In the genomic region with DNA sequence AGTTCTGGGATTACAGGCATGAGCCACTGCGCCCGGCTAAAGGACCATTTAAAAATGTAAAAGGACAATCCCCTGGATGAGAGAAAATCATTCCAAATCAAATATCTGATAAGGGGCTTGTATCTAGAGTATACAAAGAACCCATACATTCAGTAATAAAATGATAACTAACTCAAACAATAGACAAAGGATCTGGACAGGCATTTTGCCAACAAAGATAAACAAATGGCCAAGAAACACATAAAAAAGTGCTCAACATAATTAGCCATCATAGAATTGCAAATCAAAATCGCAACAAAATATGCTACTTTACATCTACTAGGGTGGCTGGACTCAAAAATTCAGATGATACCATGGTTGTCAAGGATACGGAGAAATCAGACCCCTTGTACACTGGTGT, we compare ENCODE assay signal across 30 cellular contexts.
"Had no signal": no experiment of that assay in that cellular context is flagged by ENCODE, and none has a peak within 500 bp of the region (broad histone marks: within the 10 kb centered on the region; RNA-seq: fewer than 3 reads in every experiment).

No MANE protein-coding gene starts in this region.

- H3K36me3 Mint-ChIP-seq: activated naive CD8-positive, alpha-beta T cell treated with anti-CD3 and anti-CD28 coated beads for 36 hours; brain; memory B cell; naive thymus-derived CD8-positive, alpha-beta T cell; stimulated activated naive B cell treated with anti-CD40 and anti-IgM and Interleukin-4, amounts not matched to agents 10 μg/mL and 1 μg/mL and 100 μg/mL, for 72 hours had no signal

- ATAC-seq: activated CD4-positive, CD25-positive, alpha-beta regulatory T cell treated with anti-CD3 and anti-CD28 coated beads, Interleukin-2, amount 50 U/mL, for 24 hours; effector memory CD8-positive, alpha-beta T cell; left cardiac atrium; naive thymus-derived CD8-positive, alpha-beta T cell; psoas muscle; stimulated activated naive B cell treated with anti-CD40 and anti-IgM and Interleukin-4, amounts not matched to agents 10 μg/mL and 1 μg/mL and 100 μg/mL, for 72 hours had no signal

- H3K4me1 Mint-ChIP-seq: activated naive CD8-positive, alpha-beta T cell treated with anti-CD3 and anti-CD28 coated beads for 36 hours; brain; memory B cell; naive thymus-derived CD8-positive, alpha-beta T cell; stimulated activated naive B cell treated with anti-CD40 and anti-IgM and Interleukin-4, amounts not matched to agents 10 μg/mL and 1 μg/mL and 100 μg/mL, for 72 hours had no signal

- DNase-seq: activated CD4-positive, alpha-beta T cell treated with anti-CD3 and anti-CD28 coated beads for 48 hours; activated CD4-positive, alpha-beta T cell treated with anti-CD3 and anti-CD28 coated beads, Interleukin-2, amount 50 U/mL, for 48 hours; activated CD8-positive, alpha-beta memory T cell treated with anti-CD3 and anti-CD28 coated beads for 24 hours; activated effector memory CD4-positive, alpha-beta T cell treated with anti-CD3 and anti-CD28 coated beads, Interleukin-2, amount 50 U/mL, for 16 hours; activated naive CD4-positive, alpha-beta T cell treated with anti-CD3 and anti-CD28 coated beads for 36 hours; activated naive CD8-positive, alpha-beta T cell treated with anti-CD3 and anti-CD28 coated beads for 36 hours; adrenal gland; cerebellar nuclear complex; colonic mucosa; effector memory CD8-positive, alpha-beta T cell; foreskin fibroblast; head of caudate nucleus; hippocampal formation; left cardiac atrium; naive thymus-derived CD8-positive, alpha-beta T cell; occipital lobe; psoas muscle; sigmoid colon; small intestine; stimulated activated CD4-positive, alpha-beta T cell treated with anti-CD3 and anti-CD28 coated beads, Interleukin-2, amount 100 ng/mL, for 24 hours; stimulated activated naive B cell treated with anti-CD40 and anti-IgM and Interleukin-4, amounts not matched to agents 10 μg/mL and 1 μg/mL and 100 μg/mL, for 72 hours; stomach; T-helper 9 cell; transverse colon; WERI-Rb-1 had no signal

- H3K27ac Mint-ChIP-seq: activated naive CD4-positive, alpha-beta T cell treated with anti-CD3 and anti-CD28 coated beads for 36 hours; activated naive CD8-positive, alpha-beta T cell treated with anti-CD3 and anti-CD28 coated beads for 36 hours; effector memory CD8-positive, alpha-beta T cell; memory B cell; naive thymus-derived CD8-positive, alpha-beta T cell; neural progenitor cell; stimulated activated naive B cell treated with anti-CD40 and anti-IgM and Interleukin-4, amounts not matched to agents 10 μg/mL and 1 μg/mL and 100 μg/mL, for 72 hours; T-helper 1 cell treated with Interleukin-12 subunit alpha and Interleukin-12 subunit beta and Interleukin-4 antibody, amounts not matched to agents 30 μg/mL and 1 μg/mL, for 36 hours had no signal

- H3K4me3 Mint-ChIP-seq: activated naive CD4-positive, alpha-beta T cell treated with anti-CD3 and anti-CD28 coated beads for 36 hours; activated naive CD8-positive, alpha-beta T cell treated with anti-CD3 and anti-CD28 coated beads for 36 hours; brain; effector memory CD8-positive, alpha-beta T cell; memory B cell; naive thymus-derived CD8-positive, alpha-beta T cell; neural progenitor cell; stimulated activated naive B cell treated with anti-CD40 and anti-IgM and Interleukin-4, amounts not matched to agents 10 μg/mL and 1 μg/mL and 100 μg/mL, for 72 hours; T-helper 1 cell treated with Interleukin-12 subunit alpha and Interleukin-12 subunit beta and Interleukin-4 antibody, amounts not matched to agents 30 μg/mL and 1 μg/mL, for 36 hours had no signal

- H3K9me3 Mint-ChIP-seq: activated naive CD4-positive, alpha-beta T cell treated with anti-CD3 and anti-CD28 coated beads for 36 hours; activated naive CD8-positive, alpha-beta T cell treated with anti-CD3 and anti-CD28 coated beads for 36 hours; effector memory CD8-positive, alpha-beta T cell; memory B cell; naive thymus-derived CD8-positive, alpha-beta T cell; stimulated activated naive B cell treated with anti-CD40 and anti-IgM and Interleukin-4, amounts not matched to agents 10 μg/mL and 1 μg/mL and 100 μg/mL, for 72 hours; T-helper 1 cell treated with Interleukin-12 subunit alpha and Interleukin-12 subunit beta and Interleukin-4 antibody, amounts not matched to agents 30 μg/mL and 1 μg/mL, for 36 hours had no signal

- H3K27me3 Mint-ChIP-seq: activated naive CD8-positive, alpha-beta T cell treated with anti-CD3 and anti-CD28 coated beads for 36 hours; effector memory CD8-positive, alpha-beta T cell; memory B cell; naive thymus-derived CD8-positive, alpha-beta T cell; stimulated activated naive B cell treated with anti-CD40 and anti-IgM and Interleukin-4, amounts not matched to agents 10 μg/mL and 1 μg/mL and 100 μg/mL, for 72 hours had no signal
